In genomic region chrX:71227370-71228062, GRCh38 we compare ENCODE assay signal across 29 cellular contexts. TPM values are rescaled to one million over a fixed set of nuclear protein-coding genes. Genes with fewer than 3 reads are reported as not detected.
A peak's percentile ranks its signal among the peaks of the same experiment; 100 is the strongest.
DNase-seq lines count a peak whose midpoint lies in the region; ATAC-seq, FAIRE-seq and TF ChIP-seq lines count a peak whose summit lies in the region.
"Had no signal": no experiment of that assay in that cellular context is flagged by ENCODE, and none has a peak within 500 bp of the region (broad histone marks: within the 10 kb centered on the region; RNA-seq: fewer than 3 reads in every experiment).

No MANE protein-coding gene starts in this region.

- CTCF ChIA-PET in Caco-2 (lab: Charles Lee) = interaction anchor here (0.9 kb wide), 1 partner anchor 109 kb away, joined by 3 read pairs; the partner anchor contains the start of gene MED12
- CTCF ChIA-PET in HCT116 (lab: Charles Lee) = no interaction called here

- H3K4me1 ChIP-seq in Caco-2 = peaks cover 29% of the 10 kb centered on the region
- H3K4me1 ChIP-seq in HCT116 (ENCODE audit: control insufficient read depth in 1 of 2, insufficient read depth in 2 of 2, low read length in 2 of 2) = no peaks in the 10 kb centered on the region
- H3K4me1 ChIP-seq in stomach = no peaks in the 10 kb centered on the region
- H3K4me1 ChIP-seq: ascending aorta, gastrocnemius medialis had no signal

- no peak overlapping the region for H2AFZ ChIP-seq in HCT116 (ENCODE audit: low read depth, low read length, poor library complexity, severe bottlenecking)

- no peaks in the 10 kb centered on the region for H3K79me2 ChIP-seq in HCT116 (ENCODE audit: insufficient read depth, low read length)

- peak; percentile 92 for FAIRE-seq in islet of Langerhans (lab: Jason Lieb, UNC)
- FAIRE-seq: GM12892, keratinocyte, small intestine, TTC549 had no signal

- WGBS in stomach, 5 donors = 57 to 75% (median 72%) methylated on average over 5 of the region's 5 CpGs

- intact Hi-C loops in Caco-2 (cut with micrococcal nuclease; ENCODE audit: unreplicated experiment) (no loop called here), HCT116 (cut with micrococcal nuclease) (no loop called here), stomach (cut with DNase I; ENCODE audit: low total_unique reads) (no loop called here)

- H3K36me3 ChIP-seq in Caco-2 (ENCODE audit: control insufficient read depth, insufficient read depth, low read length) (no peaks in the 10 kb centered on the region), HCT116 (ENCODE audit: control insufficient read depth in 1 of 2, insufficient read depth in 2 of 2, low read length in 2 of 2) (no peaks in the 10 kb centered on the region), stomach (no peaks in the 10 kb centered on the region)
- H3K36me3 ChIP-seq: ascending aorta, gastrocnemius medialis had no signal

- 0 out of 2 replicates have a peak, but pooled peaks have one; percentile 14 for TF ChIP-seq RAD21 in HCT116 (IDR thresholded peaks at IDR 0.05; ENCODE audit: low read depth)

- TF ChIP-seq EP300 in stomach (IDR thresholded peaks at IDR 0.05) = no peak

- no peak for TF ChIP-seq CTCF in Caco-2 (IDR thresholded peaks at IDR 0.05; ENCODE audit: insufficient read depth in 1 of 2, low read depth in 1 of 2, low read length in 1 of 2, severe bottlenecking in 1 of 2, unreplicated experiment in 1 of 2)
- TF ChIP-seq CTCF in HCT116 (IDR thresholded peaks at IDR 0.05 in 2 of 3, conservative IDR thresholded peaks at IDR 0.05 in 1 of 3; ENCODE audit: borderline replicate concordance in 1 of 3, insufficient read depth in 1 of 3, low read depth in 2 of 3, low read length in 2 of 3) = no peak
- no peak for TF ChIP-seq CTCF in stomach (IDR thresholded peaks at IDR 0.05)

- H3K9me3 Mint-ChIP-seq in Caco-2 (ENCODE audit: unreplicated experiment) = no peaks in the 10 kb centered on the region
- H3K9me3 Mint-ChIP-seq: activated naive CD4-positive, alpha-beta T cell treated with anti-CD3 and anti-CD28 coated beads, Interleukin-2, amount 50 U/mL, for 24 hours; activated T-cell treated with anti-CD3 and anti-CD28 coated beads, Interleukin-2, amount 50 U/mL, for 72 hours; stimulated activated memory B cell treated with anti-CD40 and anti-IgM and Interleukin-4, amounts not matched to agents 10 μg/mL and 1 μg/mL and 100 μg/mL, for 72 hours had no signal

- no peaks in the 10 kb centered on the region for H4K20me1 ChIP-seq in HCT116 (ENCODE audit: insufficient read depth)

- H3K27me3 ChIP-seq in Caco-2 (replicated peaks; ENCODE audit: control insufficient read depth, insufficient read depth, low read length) = no peaks in the 10 kb centered on the region
- no peaks in the 10 kb centered on the region for H3K27me3 ChIP-seq in HCT116 (ENCODE audit: insufficient read depth, low read length)
- no peaks in the 10 kb centered on the region for H3K27me3 ChIP-seq in stomach
- H3K27me3 ChIP-seq: ascending aorta, gastrocnemius medialis had no signal

- ATAC-seq in HCT116 = no peak
- 0 out of 3 replicates have a peak, but pooled peaks have one; percentile 24 for ATAC-seq in SK-N-SH treated with all-trans-retinoic acid at 6 μM for 48 hours
- ATAC-seq in HG02763 (IDR thresholded peaks at IDR 0.05; ENCODE audit: unreplicated experiment) = no peak
- ATAC-seq: activated T-cell treated with anti-CD3 and anti-CD28 coated beads, Interleukin-2, amount 50 U/mL, for 72 hours; esophagus mucosa; gastrocnemius medialis; stimulated activated memory B cell treated with anti-CD40 and anti-IgM and Interleukin-4, amounts not matched to agents 10 μg/mL and 1 μg/mL and 100 μg/mL, for 72 hours had no signal

- H3K27ac Mint-ChIP-seq in Caco-2 (ENCODE audit: unreplicated experiment) = peak overlapping the region; percentile 67
- H3K27ac Mint-ChIP-seq: activated naive CD4-positive, alpha-beta T cell treated with anti-CD3 and anti-CD28 coated beads, Interleukin-2, amount 50 U/mL, for 24 hours; activated T-cell treated with anti-CD3 and anti-CD28 coated beads, Interleukin-2, amount 50 U/mL, for 72 hours; stimulated activated memory B cell treated with anti-CD40 and anti-IgM and Interleukin-4, amounts not matched to agents 10 μg/mL and 1 μg/mL and 100 μg/mL, for 72 hours had no signal

- H3K36me3 Mint-ChIP-seq in Caco-2 (ENCODE audit: insufficient read depth, unreplicated experiment) = peaks cover 6% of the 10 kb centered on the region
- H3K36me3 Mint-ChIP-seq: activated naive CD4-positive, alpha-beta T cell treated with anti-CD3 and anti-CD28 coated beads, Interleukin-2, amount 50 U/mL, for 24 hours; stimulated activated memory B cell treated with anti-CD40 and anti-IgM and Interleukin-4, amounts not matched to agents 10 μg/mL and 1 μg/mL and 100 μg/mL, for 72 hours had no signal

- no peaks in the 10 kb centered on the region for H3K27me3 Mint-ChIP-seq in Caco-2 (ENCODE audit: insufficient read depth, unreplicated experiment)
- H3K27me3 Mint-ChIP-seq: activated naive CD4-positive, alpha-beta T cell treated with anti-CD3 and anti-CD28 coated beads, Interleukin-2, amount 50 U/mL, for 24 hours had no signal

- TF ChIP-seq POLR2A in HCT116 (IDR thresholded peaks at IDR 0.05; ENCODE audit: borderline replicate concordance, extremely low read depth, insufficient read depth, insufficient read length) (no peak), stomach (IDR thresholded peaks at IDR 0.05) (no peak)

- no peaks in the 10 kb centered on the region for H3K9me3 ChIP-seq in Caco-2
- H3K9me3 ChIP-seq in HCT116 (ENCODE audit: control insufficient read depth in 1 of 2, insufficient read depth in 1 of 2, low read depth in 1 of 2, low read length in 2 of 2) = no peaks in the 10 kb centered on the region
- no peaks in the 10 kb centered on the region for H3K9me3 ChIP-seq in stomach
- H3K9me3 ChIP-seq: ascending aorta, gastrocnemius medialis had no signal

- no peak overlapping the region for H3K9ac ChIP-seq in HCT116 (ENCODE audit: low read length)

- TSS peak; percentile 41 for BruUV-seq in Caco-2 (replicated peaks; lab: Mats Ljungman, UMichigan)
- no TSS peak for BruUV-seq in HCT116 (replicated peaks; lab: Mats Ljungman, UMichigan)

- H3K4me3 ChIP-seq in Caco-2 (ENCODE audit: low read depth, low read length) (no peak overlapping the region), HCT116 (replicated peaks in 1 of 2; ENCODE audit: low read depth in 1 of 2, low read length in 2 of 2) (no peak overlapping the region), stomach (no peak overlapping the region)
- H3K4me3 ChIP-seq: ascending aorta, gastrocnemius medialis, lung had no signal

- H3K4me2 ChIP-seq in HCT116 (ENCODE audit: low read length) = no peak overlapping the region

- POLR2A ChIA-PET in Caco-2 (lab: Charles Lee) = interaction anchor here (1.1 to 1.5 kb wide), 2 partner anchors 45 to 56 kb away, joined by 4 to 8 read pairs; partner anchors contain the start of gene NONO
- POLR2A ChIA-PET in HCT116 (lab: Charles Lee) = no interaction called here

- no peak overlapping the region for H3K4me3 Mint-ChIP-seq in Caco-2 (ENCODE audit: unreplicated experiment)
- H3K4me3 Mint-ChIP-seq: activated naive CD4-positive, alpha-beta T cell treated with anti-CD3 and anti-CD28 coated beads, Interleukin-2, amount 50 U/mL, for 24 hours; activated T-cell treated with anti-CD3 and anti-CD28 coated beads, Interleukin-2, amount 50 U/mL, for 72 hours; stimulated activated memory B cell treated with anti-CD40 and anti-IgM and Interleukin-4, amounts not matched to agents 10 μg/mL and 1 μg/mL and 100 μg/mL, for 72 hours had no signal

- H3K4me1 Mint-ChIP-seq in Caco-2 (ENCODE audit: low read depth, unreplicated experiment) = peaks cover 18% of the 10 kb centered on the region
- H3K4me1 Mint-ChIP-seq: activated naive CD4-positive, alpha-beta T cell treated with anti-CD3 and anti-CD28 coated beads, Interleukin-2, amount 50 U/mL, for 24 hours; stimulated activated memory B cell treated with anti-CD40 and anti-IgM and Interleukin-4, amounts not matched to agents 10 μg/mL and 1 μg/mL and 100 μg/mL, for 72 hours had no signal

- RAD21 ChIA-PET in HCT116 (lab: Charles Lee; ENCODE audit: low non-redundant PET in 1 of 2, low total read pairs in 2 of 2, uncharacterized antibody in 2 of 2, unreplicated experiment in 2 of 2) = no interaction called here

- H3K27ac ChIP-seq in HCT116 (ENCODE audit: low read depth, low read length) (no peak overlapping the region), stomach (no peak overlapping the region)
- H3K27ac ChIP-seq: ascending aorta, gastrocnemius medialis had no signal

- H3K9me2 ChIP-seq in HCT116 (ENCODE audit: insufficient read depth) = no peaks in the 10 kb centered on the region

- DNase-seq in Caco-2 (no peak), HCT116 (ENCODE audit: low read depth, low spot score) (no peak), ecto neural progenitor cell (ENCODE audit: low spot score) (no peak), stomach (no peak), NCI-H345 treated with DMSO at 0.1 percent for 48 hours (lab: John Stamatoyannopoulos, UW; ENCODE audit: unreplicated experiment) (no peak)
- DNase-seq: activated CD4-positive, alpha-beta T cell treated with anti-CD3 and anti-CD28 coated beads for 1 hour; activated T-cell treated with anti-CD3 and anti-CD28 coated beads, Interleukin-2, amount 50 U/mL, for 72 hours; cerebellar nuclear complex; DMS153; effector CD8-positive, alpha-beta T cell; gastrocnemius medialis; KG1; NCI-H1694 treated with DMSO at 0.1 percent for 48 hours; NCI-H748 treated with DMSO at 0.1 percent for 48 hours; Right ventricle myocardium superior; stimulated activated CD4-positive, alpha-beta T cell treated with anti-CD3 and anti-CD28 coated beads, Interleukin-2, amount 100 ng/mL, for 24 hours had no signal

TF ChIP-seq in HCT116, 20 proteins besides CTCF, POLR2A, EP300 and RAD21 (continues in another document):
- no peak for TF ChIP-seq MAX (IDR thresholded peaks at IDR 0.05)

TF ChIP-seq in SK-N-SH treated with all-trans-retinoic acid at 6 μM for 48 hours, 23 proteins besides CTCF, POLR2A, EP300 and RAD21 (continues in another document):
- no peak for TF ChIP-seq ESRRG (CRISPR knock-in tag; IDR thresholded peaks at IDR 0.05)
- TF ChIP-seq GLIS3 (CRISPR knock-in tag; IDR thresholded peaks at IDR 0.05) = no peak

RNA-seq across cellular contexts. Expression of gene GJB1, which starts 4.5 kb away (rescaled TPM):
- total RNA-seq in Caco-2 (2022) = 35.7 and 37.6 TPM in 2 replicates
- not detected for total RNA-seq in HCT116 (2021; ENCODE audit: unreplicated experiment)
- polyA plus RNA-seq in HCT116 (2012) = not detected in 2 replicates
- 10 to 100 TPM in 1 of 5 donors, 1 to 10 TPM in 2, not detected in 2; 6.6 to 39.7 (median 8.1) TPM for total RNA-seq in stomach
- 10 to 100 TPM in 1 of 3 donors, 1 to 10 TPM in 2; 6.6 to 18.4 (median 7.3) TPM for polyA plus RNA-seq in stomach
- total RNA-seq: ascending aorta, pulmonary artery endothelial cell, Right ventricle myocardium superior had no signal
- polyA plus RNA-seq: keratinocyte had no signal

RNA-seq across cellular contexts. Expression of gene ZMYM3, which starts 26.4 kb away (rescaled TPM):
- 51.9 and 55.1 TPM in 2 replicates for total RNA-seq in Caco-2 (2022)
- total RNA-seq in HCT116 (2021; ENCODE audit: unreplicated experiment) = 32.9 TPM
- polyA plus RNA-seq in HCT116 (2012) = 23.6 and 23.7 TPM in 2 replicates
- 10 to 100 TPM in 4 of 5 donors, 1 to 10 TPM in 1; 4.9 to 53.6 (median 15.2) TPM for total RNA-seq in stomach
- polyA plus RNA-seq in stomach = 1 to 10 TPM; 2.9 to 7.4 (median 4.2) TPM

RNA-seq across cellular contexts. Expression of gene NONO, which starts 55.9 kb away (rescaled TPM):
- total RNA-seq in Caco-2 (2022) (477 and 482 TPM in 2 replicates), HCT116 (2021; ENCODE audit: unreplicated experiment) (523 TPM), stomach (100 to 1,000 TPM; 123 to 332 (median 252) TPM)
- polyA plus RNA-seq in HCT116 (2012) = 366 and 425 TPM in 2 replicates
- polyA plus RNA-seq in stomach = 100 to 1,000 TPM; 104 to 139 (median 111) TPM
